13 cellular contexts compared by ENCODE assay signal in the genomic region with DNA sequence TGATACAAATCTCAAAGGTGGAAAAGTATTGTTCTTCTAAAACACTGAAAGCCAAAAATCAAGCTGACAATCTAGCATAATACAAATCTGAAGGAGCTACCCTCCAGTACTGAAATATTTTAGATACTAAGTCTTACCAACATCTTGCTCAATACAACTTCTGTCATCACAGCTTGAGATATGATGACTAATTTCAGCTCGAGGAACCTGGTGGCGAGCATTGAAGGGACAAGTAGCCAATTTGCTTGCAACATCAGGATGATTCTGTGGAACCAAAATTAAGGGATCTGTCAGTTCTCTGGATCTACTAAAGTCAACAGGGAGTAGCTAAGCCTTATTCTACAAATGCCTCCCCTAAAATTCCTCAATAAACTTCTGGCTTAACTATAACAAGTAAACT. TPM values are rescaled to one million over a fixed set of nuclear protein-coding genes. Genes with fewer than 3 reads are reported as not detected.
DNase-seq lines count a peak whose midpoint lies in the region; ATAC-seq and TF ChIP-seq lines count a peak whose summit lies in the region.
"Had no signal": no experiment of that assay in that cellular context is flagged by ENCODE, and none has a peak within 500 bp of the region (broad histone marks: within the 10 kb centered on the region; RNA-seq: fewer than 3 reads in every experiment).

No MANE protein-coding gene starts in this region.

- peak; percentile 76 for DNase-seq in CD14-positive monocyte (ENCODE audit: low spot score)
- peak; percentile 70 to 94 for DNase-seq in NOMO-1 (lab: John Stamatoyannopoulos, UW; ENCODE audit: unreplicated experiment in 2 of 2)
- peak; percentile 44 for DNase-seq in epithelial cell of prostate (ENCODE audit: low read depth, low spot score)
- no peak for DNase-seq in omental fat pad (ENCODE audit: low spot score)
- DNase-seq in naive thymus-derived CD8-positive, alpha-beta T cell = no peak
- DNase-seq in SJCRH30 = no peak
- DNase-seq: Calu3, NCI-H1930 had no signal

- POLR2A ChIA-PET in naive thymus-derived CD8-positive, alpha-beta T cell (lab: Charles Lee) = no interaction called here

- H3K9me3 ChIP-seq in SJCRH30 (replicated peaks) = no peaks in the 10 kb centered on the region
- H3K9me3 ChIP-seq: tibial nerve had no signal

- peaks cover 0 to 1% of the 10 kb centered on the region in 2 donors for H3K36me3 Mint-ChIP-seq in CD14-positive monocyte
- H3K36me3 Mint-ChIP-seq in naive thymus-derived CD8-positive, alpha-beta T cell = peaks cover 0 to 7% (median 0%) of the 10 kb centered on the region in 3 donors

- H3K4me3 Mint-ChIP-seq in CD14-positive monocyte = no peak overlapping the region
- H3K4me3 Mint-ChIP-seq in naive thymus-derived CD8-positive, alpha-beta T cell = no peak overlapping the region

- peaks cover 4% of the 10 kb centered on the region; the same call in 1 of the 2 replicates for H3K27me3 ChIP-seq in SJCRH30
- H3K27me3 ChIP-seq: tibial nerve had no signal

- ATAC-seq in omental fat pad (ENCODE audit: low FRiP score) (peak; percentile 91), GM19452 (IDR thresholded peaks at IDR 0.05; ENCODE audit: unreplicated experiment) (no peak), HG02884 (IDR thresholded peaks at IDR 0.05; ENCODE audit: unreplicated experiment) (no peak)
- no peak for ATAC-seq in naive thymus-derived CD8-positive, alpha-beta T cell
- ATAC-seq: Panc1 had no signal

- no peaks in the 10 kb centered on the region for H3K9me3 Mint-ChIP-seq in CD14-positive monocyte
- H3K9me3 Mint-ChIP-seq in naive thymus-derived CD8-positive, alpha-beta T cell = no peaks in the 10 kb centered on the region

- intact Hi-C loops in CD14-positive monocyte (cut with micrococcal nuclease) = loop anchor here in 1 of 2 donors (5.0 kb wide), 1 partner anchor 34 kb away; the partner anchor contains the start of gene NCKAP1L

- peak overlapping the region in 3 of 7 donors; percentile 54 to 82 (median 68) for H3K27ac Mint-ChIP-seq in CD14-positive monocyte
- H3K27ac Mint-ChIP-seq in naive thymus-derived CD8-positive, alpha-beta T cell = no peak overlapping the region

- no peaks in the 10 kb centered on the region for H3K36me3 ChIP-seq in SJCRH30
- H3K36me3 ChIP-seq: tibial nerve had no signal

- H3K4me1 Mint-ChIP-seq in CD14-positive monocyte = peaks cover 15% of the 10 kb centered on the region
- no peaks in the 10 kb centered on the region for H3K4me1 Mint-ChIP-seq in naive thymus-derived CD8-positive, alpha-beta T cell

- H3K27ac ChIP-seq in epithelial cell of prostate = no peak overlapping the region
- H3K27ac ChIP-seq in SJCRH30 = no peak overlapping the region
- H3K27ac ChIP-seq: tibial nerve had no signal

- TF ChIP-seq CTCF in CD14-positive monocyte (IDR thresholded peaks at IDR 0.05) (no peak), omental fat pad (IDR thresholded peaks at IDR 0.05) (no peak)

- H3K4me3 ChIP-seq in SJCRH30 = no peak overlapping the region
- H3K4me3 ChIP-seq: tibial nerve had no signal

- no peaks in the 10 kb centered on the region for H3K4me1 ChIP-seq in SJCRH30

- peaks cover 0 to 1% (median 0%) of the 10 kb centered on the region in 3 donors for H3K27me3 Mint-ChIP-seq in CD14-positive monocyte (ENCODE audit: low read depth in 3 of 3)
- H3K27me3 Mint-ChIP-seq in naive thymus-derived CD8-positive, alpha-beta T cell = peaks cover 0 to 13% (median 6%) of the 10 kb centered on the region in 5 donors

RNA-seq across cellular contexts. Expression of gene GTSF1, which starts 10.4 kb away (rescaled TPM):
- 1 to 10 TPM; 3.1 to 5.8 TPM for polyA plus RNA-seq in CD14-positive monocyte
- under 1 TPM in 1 of 4 donors, not detected in 3; 0.96 TPM for total RNA-seq in omental fat pad
- 1 to 10 TPM; 3.6 to 3.8 TPM for total RNA-seq in naive thymus-derived CD8-positive, alpha-beta T cell
- polyA plus RNA-seq in naive thymus-derived CD8-positive, alpha-beta T cell = 10 to 100 TPM; 13.7 to 16.7 (median 15.3) TPM
- not detected in 2 replicates for total RNA-seq in SJCRH30 (2014; rRNA removed; shearing (Covaris generic))
- total RNA-seq: lung microvascular endothelial cell had no signal

RNA-seq across cellular contexts. Expression of gene NCKAP1L, which starts 34.5 kb away (rescaled TPM):
- polyA plus RNA-seq in CD14-positive monocyte = 100 to 1,000 TPM; 160 to 188 TPM
- 10 to 100 TPM; 23.4 to 81.4 (median 43.0) TPM for total RNA-seq in omental fat pad
- total RNA-seq in naive thymus-derived CD8-positive, alpha-beta T cell = 100 to 1,000 TPM; 111 to 115 TPM
- polyA plus RNA-seq in naive thymus-derived CD8-positive, alpha-beta T cell = 10 to 100 TPM; 70.5 to 76.3 (median 74.8) TPM
- total RNA-seq in SJCRH30 (2014; rRNA removed; shearing (Covaris generic)) = 0.13 and 0.34 TPM in 2 replicates
- total RNA-seq: Calu3, lung microvascular endothelial cell had no signal

RNA-seq across cellular contexts. Expression of gene ITGA5, which starts 44.0 kb away (rescaled TPM):
- polyA plus RNA-seq in CD14-positive monocyte = 10 to 100 TPM; 85.5 to 99.4 TPM
- total RNA-seq in omental fat pad = 100 to 1,000 TPM in 2 of 4 donors, 10 to 100 TPM in 2; 76.9 to 292 (median 118) TPM
- total RNA-seq in naive thymus-derived CD8-positive, alpha-beta T cell = 100 to 1,000 TPM; 126 to 127 TPM
- polyA plus RNA-seq in naive thymus-derived CD8-positive, alpha-beta T cell = 10 to 100 TPM; 13.4 to 44.5 (median 19.7) TPM
- 37.3 and 38.1 TPM in 2 replicates for total RNA-seq in SJCRH30 (2014; rRNA removed; shearing (Covaris generic))

Comparison
In these comparisons a context has a peak if more than half of its experiments do, and no peak if none do; other contexts are left out.
1. DNase-seq: peak in CD14-positive monocyte (single experiment), NOMO-1 (2 of 2) and epithelial cell of prostate (single experiment); none in omental fat pad (single experiment), naive thymus-derived CD8-positive, alpha-beta T cell (0 of 10) and SJCRH30 (0 of 2).
2. RNA of gene NCKAP1L, which starts 34.5 kb away (total RNA-seq): 111 to 115 TPM in naive thymus-derived CD8-positive, alpha-beta T cell and 23.4 to 81.4 TPM in omental fat pad; 0.13 to 0.34 TPM in SJCRH30; every median in the first group is over 10 times any median in the second.